In genomic region chr16:90077757-90078593, GRCh38 we compare ENCODE assay signal across 1 cellular context.
TF ChIP-seq lines count a peak whose summit lies in the region.

No MANE protein-coding gene starts in this region.

TF ChIP-seq in K562, 482 proteins besides CTCF, POLR2A, EP300 and RAD21 (continued from another document and continues in another):
- 0 out of 2 replicates have a peak, but pooled peaks have one; percentile 31 for TF ChIP-seq FOXP1 (CRISPR knock-in tag; IDR thresholded peaks at IDR 0.05)
- no peak for TF ChIP-seq ZNF444 (CRISPR knock-in tag; IDR thresholded peaks at IDR 0.05)
- TF ChIP-seq CBFB (CRISPR knock-in tag; IDR thresholded peaks at IDR 0.05) = no peak
- peak; percentile 19; the same call in 1 of the 2 replicates for TF ChIP-seq USF1 (CRISPR knock-in tag; IDR thresholded peaks at IDR 0.05)
- no peak for TF ChIP-seq ELF2 (CRISPR knock-in tag; IDR thresholded peaks at IDR 0.05)
- TF ChIP-seq ZNF655 (CRISPR knock-in tag; IDR thresholded peaks at IDR 0.05) = no peak
- peak; percentile 46 for TF ChIP-seq ZFX (CRISPR knock-in tag; IDR thresholded peaks at IDR 0.05)
- TF ChIP-seq CAMTA2 (CRISPR knock-in tag; conservative IDR thresholded peaks at IDR 0.05) = no peak
- no peak for TF ChIP-seq ZNF76 (CRISPR knock-in tag; IDR thresholded peaks at IDR 0.05; ENCODE audit: borderline replicate concordance)
- no peak for TF ChIP-seq ZBTB11 (CRISPR knock-in tag; IDR thresholded peaks at IDR 0.05)
- TF ChIP-seq ZNF280B (CRISPR knock-in tag; IDR thresholded peaks at IDR 0.05) = no peak
- TF ChIP-seq CCAR2 (IDR thresholded peaks at IDR 0.05; ENCODE audit: low read depth, low read length) = no peak
- no peak for TF ChIP-seq HBP1 (CRISPR knock-in tag; IDR thresholded peaks at IDR 0.05)
- TF ChIP-seq MGA (IDR thresholded peaks at IDR 0.05) = peak; percentile 60
- TF ChIP-seq HIVEP1 (CRISPR knock-in tag; IDR thresholded peaks at IDR 0.05) = no peak
- TF ChIP-seq MLLT1 (IDR thresholded peaks at IDR 0.05) = no peak
- no peak for TF ChIP-seq HOMEZ (CRISPR knock-in tag; IDR thresholded peaks at IDR 0.05)
- no peak for TF ChIP-seq CHAMP1 (IDR thresholded peaks at IDR 0.05)
- TF ChIP-seq HDGF (IDR thresholded peaks at IDR 0.05) = no peak
- no peak for TF ChIP-seq XRCC5 (IDR thresholded peaks at IDR 0.05; ENCODE audit: low read depth, low read length)
- no peak for TF ChIP-seq RBM17 (IDR thresholded peaks at IDR 0.05; ENCODE audit: borderline replicate concordance, low read depth, low read length)
- TF ChIP-seq ATF1 (CRISPR knock-in tag; IDR thresholded peaks at IDR 0.05) = no peak
- TF ChIP-seq ATF1 (tag; IDR thresholded peaks at IDR 0.05) = 0 out of 2 replicates have a peak, but pooled peaks have one; percentile 14
- peak; percentile 15 to 37 for TF ChIP-seq E2F6 (IDR thresholded peaks at IDR 0.05; ENCODE audit: borderline replicate concordance in 1 of 2, extremely low read depth in 1 of 2, insufficient read depth in 1 of 2, insufficient read length in 1 of 2, low read depth in 1 of 2, low read length in 1 of 2, poor library complexity in 1 of 2, severe bottlenecking in 1 of 2)
